In the genomic region with DNA sequence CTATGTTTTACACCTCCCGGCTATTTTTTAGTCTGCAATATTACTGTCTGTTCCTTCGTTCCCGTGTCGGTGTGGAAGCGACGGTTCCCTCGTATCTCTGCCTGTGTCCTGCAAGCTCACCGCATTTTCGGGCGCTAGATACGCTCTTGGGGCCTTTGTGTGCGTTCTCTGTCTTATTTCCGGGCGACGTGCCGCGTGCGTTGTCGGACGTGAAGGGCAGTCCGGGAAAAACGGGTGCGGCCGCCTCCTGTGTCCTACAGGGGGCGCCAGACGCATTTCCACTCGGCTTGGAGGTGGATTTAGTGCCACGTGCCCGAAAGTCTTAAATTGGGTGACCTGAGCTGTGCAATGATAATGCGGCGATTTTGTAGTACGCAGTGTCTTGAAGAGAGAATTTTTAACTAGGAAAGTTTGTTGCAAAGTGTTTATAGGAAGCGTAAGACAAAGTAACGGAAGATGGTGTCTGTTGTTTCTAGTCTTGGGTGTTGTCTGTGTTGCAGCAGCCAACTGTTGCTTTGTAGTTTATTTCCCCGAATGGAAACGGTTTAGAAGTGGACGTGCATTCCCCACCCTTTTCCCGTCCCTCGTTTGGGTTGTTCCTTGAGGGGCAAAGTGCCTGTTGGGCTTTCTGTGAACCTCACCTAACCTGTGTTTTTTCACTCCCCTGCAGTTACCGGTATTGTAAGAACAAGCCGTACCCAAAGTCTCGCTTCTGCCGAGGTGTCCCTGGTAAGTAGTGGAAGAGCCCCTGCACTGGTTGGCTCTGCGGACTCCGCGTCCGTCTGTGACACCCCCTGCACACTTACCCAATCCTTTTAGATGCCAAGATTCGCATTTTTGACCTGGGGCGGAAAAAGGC, we compare ENCODE assay signal across 8 cellular contexts. TPM values are rescaled to one million over a fixed set of nuclear protein-coding genes. Genes with fewer than 3 reads are reported as not detected.
DNase-seq lines count a peak whose midpoint lies in the region; ATAC-seq, FAIRE-seq and TF ChIP-seq lines count a peak whose summit lies in the region.

No MANE protein-coding gene starts in this region.

- peaks cover 7% of the 10 kb centered on the region for H3K4me1 Mint-ChIP-seq in astrocyte (ENCODE audit: low read depth, unreplicated experiment)

- H3K79me2 ChIP-seq in astrocyte (ENCODE audit: insufficient read depth, low read length) = peaks cover 26% of the 10 kb centered on the region
- H3K79me2 ChIP-seq in hepatocyte = peaks cover 16% of the 10 kb centered on the region

- H3K27ac ChIP-seq in astrocyte (ENCODE audit: low read depth, low read length) (peak overlapping the region; percentile 96), hepatocyte (peak overlapping the region; percentile 98), aorta (ENCODE audit: low read depth in 1 of 2, low read length in 2 of 2) (peak overlapping the region; percentile 39 to 65)

- peak overlapping the region; percentile 98 for H3K4me3 Mint-ChIP-seq in astrocyte (ENCODE audit: unreplicated experiment)

- peak overlapping the region; percentile 92 for H3K4me2 ChIP-seq in astrocyte (ENCODE audit: low read length)
- H3K4me2 ChIP-seq in hepatocyte = peak overlapping the region; percentile 80

- intact Hi-C loops in aorta (cut with DNase I) = loop anchor here in 1 of 2 donors (5.0 kb wide), 1 partner anchor 133 kb away; no protein-coding TSS in a partner anchor

- FAIRE-seq in astrocyte (lab: Jason Lieb, UNC) = no peak

- H3K27me3 Mint-ChIP-seq in astrocyte (ENCODE audit: low read depth, unreplicated experiment) = no peaks in the 10 kb centered on the region

- peak; percentile 78 for TF ChIP-seq CTCF in BJ (IDR thresholded peaks at IDR 0.05; ENCODE audit: insufficient read depth, low read depth, low read length)
- TF ChIP-seq CTCF in astrocyte (IDR thresholded peaks at IDR 0.05; ENCODE audit: insufficient read depth, low read depth, low read length) = peak; percentile 71
- peak; percentile 73 for TF ChIP-seq CTCF in hepatocyte (IDR thresholded peaks at IDR 0.05; ENCODE audit: poor library complexity)

- no peak overlapping the region for H2AFZ ChIP-seq in astrocyte (ENCODE audit: low read depth, low read length)
- H2AFZ ChIP-seq in hepatocyte = no peak overlapping the region

- ATAC-seq in GM21717 (IDR thresholded peaks at IDR 0.05; ENCODE audit: unreplicated experiment) (peak; percentile 17), aorta (ENCODE audit: low FRiP score) (peak; percentile 78)

- POLR2A ChIA-PET in BJ (lab: Charles Lee) = interaction anchor here (1.6 kb wide), 1 partner anchor 28 kb away, joined by 4 read pairs; no protein-coding TSS in a partner anchor

- CTCF ChIA-PET in BJ (lab: Yijun Ruan, JAX) = interaction anchor here (0.7 to 2.7 kb wide), 9 partner anchors 11 to 133 kb away, joined by 3 to 16 read pairs (median 4); a partner anchor contains a TSS

- peaks cover 12% of the 10 kb centered on the region for H3K36me3 ChIP-seq in BJ (ENCODE audit: control insufficient read depth, insufficient read depth, low read length)
- peaks cover 14% of the 10 kb centered on the region for H3K36me3 ChIP-seq in astrocyte (ENCODE audit: insufficient read depth, low read length)
- peaks cover 3% of the 10 kb centered on the region for H3K36me3 ChIP-seq in hepatocyte (replicated peaks; ENCODE audit: insufficient read depth, low read depth)
- H3K36me3 ChIP-seq in aorta (ENCODE audit: control insufficient read depth in 1 of 2, insufficient read depth in 2 of 2, low read length in 1 of 2) = peaks cover 0 to 1% of the 10 kb centered on the region in 2 donors

- H3K9ac ChIP-seq in astrocyte (ENCODE audit: low read length) = peak overlapping the region; percentile 98

- H3K4me3 ChIP-seq in BJ (ENCODE audit: low read depth, low read length) (peak overlapping the region; percentile 81), astrocyte (ENCODE audit: insufficient read depth, low read depth, low read length) (peak overlapping the region; percentile 91), hepatocyte (peak overlapping the region; percentile 54), aorta (ENCODE audit: low read length in 2 of 2) (peak overlapping the region; percentile 48 to 72)

- peak overlapping the region; percentile 99 for H3K27ac Mint-ChIP-seq in astrocyte (ENCODE audit: unreplicated experiment)

- H3K9me3 Mint-ChIP-seq in astrocyte (ENCODE audit: unreplicated experiment) = no peaks in the 10 kb centered on the region

- WGBS in hepatocyte (ENCODE audit: low lambda C conversion rate, missing lambda C conversion rate) = 37% methylated on average over 49 of the region's 49 CpGs
- 1 to 33% methylated on average over 49 of the region's 49 CpGs for WGBS in aorta, 2 donors

- no peaks in the 10 kb centered on the region for H3K9me2 ChIP-seq in hepatocyte (replicated peaks; ENCODE audit: insufficient read depth)

- H3K27me3 ChIP-seq in BJ (ENCODE audit: control insufficient read depth, insufficient read depth, low read length) (no peaks in the 10 kb centered on the region), astrocyte (ENCODE audit: insufficient read depth, low read length) (no peaks in the 10 kb centered on the region), hepatocyte (no peaks in the 10 kb centered on the region), aorta (ENCODE audit: control insufficient read depth in 1 of 2, insufficient read depth in 2 of 2, low read length in 1 of 2) (no peaks in the 10 kb centered on the region)

- no peaks in the 10 kb centered on the region for H3K9me3 ChIP-seq in astrocyte (ENCODE audit: insufficient read depth, low read depth, low read length)
- H3K9me3 ChIP-seq in hepatocyte (ENCODE audit: low read depth) = no peaks in the 10 kb centered on the region
- no peaks in the 10 kb centered on the region for H3K9me3 ChIP-seq in aorta (ENCODE audit: control insufficient read depth, low read length)

- DNase-seq in BJ (ENCODE audit: low read depth) (no peak), NCI-H1436 treated with DMSO at 0.1 percent for 48 hours (lab: John Stamatoyannopoulos, UW) (peak; percentile 67), T-helper 22 cell (ENCODE audit: low read depth) (peak; percentile 58), astrocyte (ENCODE audit: low read depth) (peak; percentile 40), hepatocyte (ENCODE audit: low spot score) (peak; percentile 85), renal cortical epithelial cell (ENCODE audit: low read depth) (peak; percentile 51), aorta (peak; percentile 92 to 93)

- peaks cover 13% of the 10 kb centered on the region for H3K36me3 Mint-ChIP-seq in astrocyte (ENCODE audit: low read depth, unreplicated experiment)

- H4K20me1 ChIP-seq in astrocyte (ENCODE audit: insufficient read depth, low read length) (peaks cover 37% of the 10 kb centered on the region), hepatocyte (ENCODE audit: insufficient read depth, poor library complexity, severe bottlenecking) (peaks cover 24% of the 10 kb centered on the region)

- H3K4me1 ChIP-seq in astrocyte (ENCODE audit: insufficient read depth, low read length) = peaks cover 4% of the 10 kb centered on the region
- H3K4me1 ChIP-seq in hepatocyte (ENCODE audit: insufficient read depth) = peaks cover 4% of the 10 kb centered on the region
- no peaks in the 10 kb centered on the region for H3K4me1 ChIP-seq in aorta (ENCODE audit: control insufficient read depth in 1 of 2, insufficient read depth in 2 of 2, low read length in 2 of 2)

RNA-seq across cellular contexts. Expression of a gene that starts 0.7 kb away (rescaled TPM):
- 5,693 and 7,037 TPM in 2 replicates for polyA plus RNA-seq in BJ (2011; rRNA removed)
- polyA minus RNA-seq in BJ (2011; rRNA and poly(A)+ RNA removed) = 964 and 1,810 TPM in 2 replicates
- 1,848 and 1,967 TPM in 2 replicates for total RNA-seq in astrocyte
- 4,114 and 4,460 TPM in 2 replicates for total RNA-seq in hepatocyte
- 1,206 and 1,210 TPM in 2 replicates for polyA plus RNA-seq in hepatocyte
- 3,735 and 5,196 TPM in 2 replicates for total RNA-seq in renal cortical epithelial cell
- total RNA-seq in aorta = 1,000 to 10,000 TPM; 2,525 to 2,861 TPM
- 1,000 to 10,000 TPM; 7,028 to 7,505 TPM for polyA plus RNA-seq in aorta

RNA-seq across cellular contexts. Expression of a gene that starts 10.2 kb away (rescaled TPM):
- 50.3 and 63.5 TPM in 2 replicates for polyA plus RNA-seq in BJ (2011; rRNA removed)
- 32.3 and 43.5 TPM in 2 replicates for polyA minus RNA-seq in BJ (2011; rRNA and poly(A)+ RNA removed)
- 35.1 and 39.1 TPM in 2 replicates for total RNA-seq in astrocyte
- 36.1 and 39.7 TPM in 2 replicates for total RNA-seq in hepatocyte
- polyA plus RNA-seq in hepatocyte = 22.3 and 22.6 TPM in 2 replicates
- 34.7 and 42.5 TPM in 2 replicates for total RNA-seq in renal cortical epithelial cell
- total RNA-seq in aorta = 10 to 100 TPM; 25.9 to 29.0 TPM
- 10 to 100 TPM; 37.3 to 46.2 TPM for polyA plus RNA-seq in aorta

RNA-seq across cellular contexts. Expression of a gene that starts 12.4 kb away (rescaled TPM):
- 13.1 and 24.8 TPM in 2 replicates for polyA plus RNA-seq in BJ (2011; rRNA removed)
- 10.1 and 14.6 TPM in 2 replicates for polyA minus RNA-seq in BJ (2011; rRNA and poly(A)+ RNA removed)
- total RNA-seq in astrocyte = 16.6 and 20.7 TPM in 2 replicates
- 25.0 and 26.7 TPM in 2 replicates for total RNA-seq in hepatocyte
- 41.3 and 69.6 TPM in 2 replicates for polyA plus RNA-seq in hepatocyte
- 16.8 and 21.2 TPM in 2 replicates for total RNA-seq in renal cortical epithelial cell
- total RNA-seq in aorta = 10 to 100 TPM; 30.8 to 59.6 TPM
- 100 to 1,000 TPM in 1 of 2 donors, 1 to 10 TPM in 1; 5.5 to 129 TPM for polyA plus RNA-seq in aorta

RNA-seq across cellular contexts. Expression of a gene that starts 19.8 kb away (rescaled TPM):
- 32.6 and 71.0 TPM in 2 replicates for polyA plus RNA-seq in BJ (2011; rRNA removed)
- polyA minus RNA-seq in BJ (2011; rRNA and poly(A)+ RNA removed) = 28.6 and 36.2 TPM in 2 replicates
- 75.6 and 75.7 TPM in 2 replicates for total RNA-seq in astrocyte
- 34.2 and 39.4 TPM in 2 replicates for total RNA-seq in hepatocyte
- 61.0 and 65.7 TPM in 2 replicates for polyA plus RNA-seq in hepatocyte
- total RNA-seq in renal cortical epithelial cell = 14.9 and 16.8 TPM in 2 replicates
- total RNA-seq in aorta = 10 to 100 TPM; 49.9 to 73.1 TPM
- 100 to 1,000 TPM in 1 of 2 donors, 10 to 100 TPM in 1; 97.7 to 157 TPM for polyA plus RNA-seq in aorta

RNA-seq across cellular contexts. Expression of a gene that starts 24.5 kb away (rescaled TPM):
- polyA plus RNA-seq in BJ (2011; rRNA removed) = 855 and 1,740 TPM in 2 replicates
- 3,675 and 4,472 TPM in 2 replicates for polyA minus RNA-seq in BJ (2011; rRNA and poly(A)+ RNA removed)
- 2,809 and 2,978 TPM in 2 replicates for total RNA-seq in astrocyte
- 220 and 396 TPM in 2 replicates for total RNA-seq in hepatocyte
- 468 and 471 TPM in 2 replicates for polyA plus RNA-seq in hepatocyte
- total RNA-seq in renal cortical epithelial cell = 1,833 and 2,112 TPM in 2 replicates
- 1,000 to 10,000 TPM; 4,329 to 7,587 TPM for total RNA-seq in aorta
- polyA plus RNA-seq in aorta = 1,000 to 10,000 TPM in 1 of 2 donors, 100 to 1,000 TPM in 1; 515 to 7,857 TPM
